Comparison of ENCODE assay signal across 9 cellular contexts in genomic region chr20:53948383-53949318, GRCh38.
DNase-seq lines count a peak whose midpoint lies in the region; ATAC-seq lines count a peak whose summit lies in the region.
"Had no signal": no experiment of that assay in that cellular context is flagged by ENCODE, and none has a peak within 500 bp of the region (broad histone marks: within the 10 kb centered on the region; RNA-seq: fewer than 3 reads in every experiment).

No MANE protein-coding gene starts in this region.

- ATAC-seq in activated CD8-positive, alpha-beta memory T cell treated with anti-CD3 and anti-CD28 coated beads, Interleukin-2, amount 10 ng/mL, durations not matched to agents 7 days and 5 days = peak; percentile 63
- peak; percentile 31 for ATAC-seq in HG03342 (IDR thresholded peaks at IDR 0.05; ENCODE audit: unreplicated experiment)
- ATAC-seq in activated naive CD8-positive, alpha-beta T cell treated with anti-CD3 and anti-CD28 coated beads, Interleukin-2, amount 10 ng/mL, durations not matched to agents 7 days and 5 days (ENCODE audit: low read depth) = peak; percentile 63
- peak; percentile 77 for ATAC-seq in stimulated activated naive CD8-positive, alpha-beta T cell treated with anti-CD3 and anti-CD28 coated beads, Interleukin-15, amount 100 ng/mL, for 72 hours

- H3K27ac Mint-ChIP-seq in activated CD8-positive, alpha-beta memory T cell treated with anti-CD3 and anti-CD28 coated beads, Interleukin-2, amount 10 ng/mL, durations not matched to agents 7 days and 5 days = peak overlapping the region; percentile 87
- peak overlapping the region; percentile 92 for H3K27ac Mint-ChIP-seq in activated naive CD8-positive, alpha-beta T cell treated with anti-CD3 and anti-CD28 coated beads, Interleukin-2, amount 10 ng/mL, durations not matched to agents 7 days and 5 days
- peak overlapping the region; percentile 76 to 92 for H3K27ac Mint-ChIP-seq in stimulated activated naive CD8-positive, alpha-beta T cell treated with anti-CD3 and anti-CD28 coated beads, Interleukin-15, amount 100 ng/mL, for 72 hours

- H3K36me3 Mint-ChIP-seq in activated CD8-positive, alpha-beta memory T cell treated with anti-CD3 and anti-CD28 coated beads, Interleukin-2, amount 10 ng/mL, durations not matched to agents 7 days and 5 days = peaks cover 9% of the 10 kb centered on the region
- peaks cover 10% of the 10 kb centered on the region for H3K36me3 Mint-ChIP-seq in activated naive CD8-positive, alpha-beta T cell treated with anti-CD3 and anti-CD28 coated beads, Interleukin-2, amount 10 ng/mL, durations not matched to agents 7 days and 5 days

- POLR2A ChIA-PET in activated naive CD8-positive, alpha-beta T cell treated with anti-CD3 and anti-CD28 coated beads, Interleukin-2, amount 10 ng/mL, durations not matched to agents 7 days and 5 days (lab: Charles Lee) = interaction anchor here (0.5 to 1.7 kb wide), 2 partner anchors 13 to 352 kb away, joined by 3 to 5 read pairs; no protein-coding TSS in a partner anchor

- no peaks in the 10 kb centered on the region for H3K27me3 Mint-ChIP-seq in activated CD8-positive, alpha-beta memory T cell treated with anti-CD3 and anti-CD28 coated beads, Interleukin-2, amount 10 ng/mL, durations not matched to agents 7 days and 5 days
- no peaks in the 10 kb centered on the region for H3K27me3 Mint-ChIP-seq in activated naive CD8-positive, alpha-beta T cell treated with anti-CD3 and anti-CD28 coated beads, Interleukin-2, amount 10 ng/mL, durations not matched to agents 7 days and 5 days
- no peaks in the 10 kb centered on the region for H3K27me3 Mint-ChIP-seq in stimulated activated naive CD8-positive, alpha-beta T cell treated with anti-CD3 and anti-CD28 coated beads, Interleukin-15, amount 100 ng/mL, for 72 hours

- peak overlapping the region; percentile 43 for H3K4me3 Mint-ChIP-seq in activated CD8-positive, alpha-beta memory T cell treated with anti-CD3 and anti-CD28 coated beads, Interleukin-2, amount 10 ng/mL, durations not matched to agents 7 days and 5 days
- peak overlapping the region; percentile 77 for H3K4me3 Mint-ChIP-seq in activated naive CD8-positive, alpha-beta T cell treated with anti-CD3 and anti-CD28 coated beads, Interleukin-2, amount 10 ng/mL, durations not matched to agents 7 days and 5 days
- peak overlapping the region; percentile 74 to 77 for H3K4me3 Mint-ChIP-seq in stimulated activated naive CD8-positive, alpha-beta T cell treated with anti-CD3 and anti-CD28 coated beads, Interleukin-15, amount 100 ng/mL, for 72 hours

- H3K4me1 Mint-ChIP-seq in activated CD8-positive, alpha-beta memory T cell treated with anti-CD3 and anti-CD28 coated beads, Interleukin-2, amount 10 ng/mL, durations not matched to agents 7 days and 5 days = peaks cover 31% of the 10 kb centered on the region
- peaks cover 30% of the 10 kb centered on the region for H3K4me1 Mint-ChIP-seq in activated naive CD8-positive, alpha-beta T cell treated with anti-CD3 and anti-CD28 coated beads, Interleukin-2, amount 10 ng/mL, durations not matched to agents 7 days and 5 days
- peaks cover 50% of the 10 kb centered on the region for H3K4me1 Mint-ChIP-seq in stimulated activated naive CD8-positive, alpha-beta T cell treated with anti-CD3 and anti-CD28 coated beads, Interleukin-15, amount 100 ng/mL, for 72 hours

- no peak for DNase-seq in activated CD8-positive, alpha-beta memory T cell treated with anti-CD3 and anti-CD28 coated beads, Interleukin-2, amount 10 ng/mL, durations not matched to agents 7 days and 5 days
- DNase-seq in activated CD8-positive, alpha-beta memory T cell treated with anti-CD3 and anti-CD28 coated beads, Interleukin-2, amount 50 U/mL, for 48 hours = no peak
- DNase-seq in activated naive CD8-positive, alpha-beta T cell treated with anti-CD3 and anti-CD28 coated beads, Interleukin-2, amount 10 ng/mL, durations not matched to agents 7 days and 5 days = no peak
- DNase-seq in stimulated activated naive CD8-positive, alpha-beta T cell treated with anti-CD3 and anti-CD28 coated beads, Interleukin-15, amount 100 ng/mL, for 72 hours = peak; percentile 15 to 47
- DNase-seq in SKM-1 treated with dmso at 0.1 percent for 144 hours (lab: John Stamatoyannopoulos, UW; ENCODE audit: unreplicated experiment) (no peak), NCI-H1930 (lab: John Stamatoyannopoulos, UW) (no peak), NCI-H1105 (lab: John Stamatoyannopoulos, UW) (no peak)
- DNase-seq: WERI-Rb-1 had no signal

- CTCF ChIA-PET in activated CD8-positive, alpha-beta memory T cell treated with anti-CD3 and anti-CD28 coated beads, Interleukin-2, amount 10 ng/mL, durations not matched to agents 7 days and 5 days (lab: Charles Lee) = interaction anchor here (0.6 to 2.0 kb wide), 7 partner anchors 9 to 1705 kb away, joined by 3 to 7 read pairs (median 5); no protein-coding TSS in a partner anchor

- H3K9me3 Mint-ChIP-seq in activated CD8-positive, alpha-beta memory T cell treated with anti-CD3 and anti-CD28 coated beads, Interleukin-2, amount 10 ng/mL, durations not matched to agents 7 days and 5 days (ENCODE audit: low read depth) = peaks cover 5% of the 10 kb centered on the region
- peaks cover 11% of the 10 kb centered on the region for H3K9me3 Mint-ChIP-seq in activated naive CD8-positive, alpha-beta T cell treated with anti-CD3 and anti-CD28 coated beads, Interleukin-2, amount 10 ng/mL, durations not matched to agents 7 days and 5 days
- peaks cover 0 to 11% of the 10 kb centered on the region in 2 donors for H3K9me3 Mint-ChIP-seq in stimulated activated naive CD8-positive, alpha-beta T cell treated with anti-CD3 and anti-CD28 coated beads, Interleukin-15, amount 100 ng/mL, for 72 hours

Comparison
In these comparisons a context has a peak if more than half of its experiments do, and no peak if none do; other contexts are left out.
1. DNase-seq: peak in stimulated activated naive CD8-positive, alpha-beta T cell treated with anti-CD3 and anti-CD28 coated beads, Interleukin-15, amount 100 ng/mL, for 72 hours (2 of 2); none in activated CD8-positive, alpha-beta memory T cell treated with anti-CD3 and anti-CD28 coated beads, Interleukin-2, amount 10 ng/mL, durations not matched to agents 7 days and 5 days (single experiment), activated CD8-positive, alpha-beta memory T cell treated with anti-CD3 and anti-CD28 coated beads, Interleukin-2, amount 50 U/mL, for 48 hours (single experiment), activated naive CD8-positive, alpha-beta T cell treated with anti-CD3 and anti-CD28 coated beads, Interleukin-2, amount 10 ng/mL, durations not matched to agents 7 days and 5 days (single experiment), SKM-1 treated with dmso at 0.1 percent for 144 hours (single experiment), NCI-H1930 (0 of 2) and NCI-H1105 (single experiment).
2. Peak in every context shown above with its lines, with median percentiles within 50 percentile points of each other: ATAC-seq, H3K27ac Mint-ChIP-seq and H3K4me3 Mint-ChIP-seq.